1 cellular context compared by ENCODE assay signal in the genomic region with DNA sequence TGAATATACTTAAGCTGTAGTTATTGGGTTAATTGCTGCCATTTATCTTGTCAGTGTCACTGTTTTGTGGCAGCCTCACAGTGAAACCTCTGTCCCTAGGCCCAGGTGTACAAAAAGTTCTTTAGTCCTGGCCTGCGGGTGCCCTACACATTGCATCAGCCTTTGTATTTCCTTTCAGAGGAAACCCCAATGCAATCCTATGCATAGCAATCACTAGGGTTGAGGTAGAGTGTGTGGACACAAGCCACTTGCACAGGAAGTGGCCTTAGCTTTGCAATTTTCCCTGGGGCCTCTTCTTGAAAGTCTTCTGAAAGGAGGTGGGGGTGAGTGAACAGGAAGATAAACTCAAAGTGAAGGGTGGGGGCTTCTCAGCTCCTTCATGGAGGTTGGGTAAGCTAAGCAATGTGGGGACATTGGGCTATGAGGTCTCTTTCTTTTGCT.
TF ChIP-seq lines count a peak whose summit lies in the region.

No MANE protein-coding gene starts in this region.

TF ChIP-seq in K562, 482 proteins besides CTCF, POLR2A, EP300 and RAD21 (continued from another document):
- TF ChIP-seq, protein P1, sequence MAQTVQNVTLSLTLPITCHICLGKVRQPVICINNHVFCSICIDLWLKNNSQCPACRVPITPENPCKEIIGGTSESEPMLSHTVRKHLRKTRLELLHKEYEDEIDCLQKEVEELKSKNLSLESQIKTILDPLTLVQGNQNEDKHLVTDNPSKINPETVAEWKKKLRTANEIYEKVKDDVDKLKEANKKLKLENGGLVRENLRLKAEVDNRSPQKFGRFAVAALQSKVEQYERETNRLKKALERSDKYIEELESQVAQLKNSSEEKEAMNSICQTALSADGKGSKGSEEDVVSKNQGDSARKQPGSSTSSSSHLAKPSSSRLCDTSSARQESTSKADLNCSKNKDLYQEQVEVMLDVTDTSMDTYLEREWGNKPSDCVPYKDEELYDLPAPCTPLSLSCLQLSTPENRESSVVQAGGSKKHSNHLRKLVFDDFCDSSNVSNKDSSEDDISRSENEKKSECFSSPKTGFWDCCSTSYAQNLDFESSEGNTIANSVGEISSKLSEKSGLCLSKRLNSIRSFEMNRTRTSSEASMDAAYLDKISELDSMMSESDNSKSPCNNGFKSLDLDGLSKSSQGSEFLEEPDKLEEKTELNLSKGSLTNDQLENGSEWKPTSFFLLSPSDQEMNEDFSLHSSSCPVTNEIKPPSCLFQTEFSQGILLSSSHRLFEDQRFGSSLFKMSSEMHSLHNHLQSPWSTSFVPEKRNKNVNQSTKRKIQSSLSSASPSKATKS (CRISPR knock-in tag; IDR thresholded peaks at IDR 0.05): no peak
- no peak for TF ChIP-seq ZNF3 (CRISPR knock-in tag; IDR thresholded peaks at IDR 0.05)
- TF ChIP-seq HOXB6 (CRISPR knock-in tag; IDR thresholded peaks at IDR 0.05; ENCODE audit: borderline replicate concordance): no peak
- TF ChIP-seq MEIS2 (IDR thresholded peaks at IDR 0.05; ENCODE audit: partially characterized antibody): peak; percentile 86
- TF ChIP-seq POLR2B (IDR thresholded peaks at IDR 0.05; ENCODE audit: low read depth, partially characterized antibody): no peak
- no peak for TF ChIP-seq U2AF2 (optimal IDR thresholded peaks at IDR 0.05; ENCODE audit: low read depth, low read length)
- no peak for TF ChIP-seq TGIF2 (CRISPR knock-in tag; IDR thresholded peaks at IDR 0.05)
- no peak for TF ChIP-seq POU5F1 (IDR thresholded peaks at IDR 0.05; ENCODE audit: borderline replicate concordance, low read depth, low read length, partially characterized antibody)
- TF ChIP-seq AFF1 (IDR thresholded peaks at IDR 0.05; ENCODE audit: low read depth in 1 of 2, partially characterized antibody in 2 of 2): peak; percentile 75 to 85
- TF ChIP-seq DIDO1 (tag; IDR thresholded peaks at IDR 0.05; ENCODE audit: low read depth): no peak
- no peak for TF ChIP-seq POLR3G (IDR thresholded peaks at IDR 0.05; ENCODE audit: extremely low read depth, insufficient read length, insufficient replicate concordance)
- TF ChIP-seq, protein P2, sequence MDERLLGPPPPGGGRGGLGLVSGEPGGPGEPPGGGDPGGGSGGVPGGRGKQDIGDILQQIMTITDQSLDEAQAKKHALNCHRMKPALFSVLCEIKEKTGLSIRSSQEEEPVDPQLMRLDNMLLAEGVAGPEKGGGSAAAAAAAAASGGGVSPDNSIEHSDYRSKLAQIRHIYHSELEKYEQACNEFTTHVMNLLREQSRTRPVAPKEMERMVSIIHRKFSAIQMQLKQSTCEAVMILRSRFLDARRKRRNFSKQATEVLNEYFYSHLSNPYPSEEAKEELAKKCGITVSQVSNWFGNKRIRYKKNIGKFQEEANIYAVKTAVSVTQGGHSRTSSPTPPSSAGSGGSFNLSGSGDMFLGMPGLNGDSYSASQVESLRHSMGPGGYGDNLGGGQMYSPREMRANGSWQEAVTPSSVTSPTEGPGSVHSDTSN (CRISPR knock-in tag; IDR thresholded peaks at IDR 0.05; ENCODE audit: low read depth): no peak
- TF ChIP-seq, protein P2 (tag; conservative IDR thresholded peaks at IDR 0.05; ENCODE audit: low read depth): peak; percentile 72
- TF ChIP-seq FOXA1 (IDR thresholded peaks at IDR 0.05; ENCODE audit: borderline replicate concordance): no peak
- no peak for TF ChIP-seq ZNF444 (CRISPR knock-in tag; IDR thresholded peaks at IDR 0.05)
- no peak for TF ChIP-seq KLF16 (IDR thresholded peaks at IDR 0.05)
- TF ChIP-seq ZNF644 (tag; IDR thresholded peaks at IDR 0.05; ENCODE audit: low read depth): no peak; the same call in 1 of the 2 replicates
- TF ChIP-seq JUND (IDR thresholded peaks at IDR 0.05; ENCODE audit: borderline replicate concordance, low read depth, low read length): peak; percentile 59; the same call in 1 of the 2 replicates
- TF ChIP-seq JUND (tag; IDR thresholded peaks at IDR 0.05; ENCODE audit: borderline replicate concordance, low read depth, low read length): no peak; the same call in 2 of the 3 replicates
- TF ChIP-seq, protein P3, sequence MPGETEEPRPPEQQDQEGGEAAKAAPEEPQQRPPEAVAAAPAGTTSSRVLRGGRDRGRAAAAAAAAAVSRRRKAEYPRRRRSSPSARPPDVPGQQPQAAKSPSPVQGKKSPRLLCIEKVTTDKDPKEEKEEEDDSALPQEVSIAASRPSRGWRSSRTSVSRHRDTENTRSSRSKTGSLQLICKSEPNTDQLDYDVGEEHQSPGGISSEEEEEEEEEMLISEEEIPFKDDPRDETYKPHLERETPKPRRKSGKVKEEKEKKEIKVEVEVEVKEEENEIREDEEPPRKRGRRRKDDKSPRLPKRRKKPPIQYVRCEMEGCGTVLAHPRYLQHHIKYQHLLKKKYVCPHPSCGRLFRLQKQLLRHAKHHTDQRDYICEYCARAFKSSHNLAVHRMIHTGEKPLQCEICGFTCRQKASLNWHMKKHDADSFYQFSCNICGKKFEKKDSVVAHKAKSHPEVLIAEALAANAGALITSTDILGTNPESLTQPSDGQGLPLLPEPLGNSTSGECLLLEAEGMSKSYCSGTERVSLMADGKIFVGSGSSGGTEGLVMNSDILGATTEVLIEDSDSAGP (CRISPR knock-in tag; IDR thresholded peaks at IDR 0.05): no peak
- no peak for TF ChIP-seq ZNF384 (IDR thresholded peaks at IDR 0.05; ENCODE audit: low read depth, low read length)
- no peak for TF ChIP-seq CAMTA2 (CRISPR knock-in tag; conservative IDR thresholded peaks at IDR 0.05)
- TF ChIP-seq GATAD2A (IDR thresholded peaks at IDR 0.05): no peak
- TF ChIP-seq NR0B1 (IDR thresholded peaks at IDR 0.05; ENCODE audit: partially characterized antibody): no peak
- TF ChIP-seq ZNF354B (CRISPR knock-in tag; IDR thresholded peaks at IDR 0.05): no peak
- TF ChIP-seq SMARCA5 (IDR thresholded peaks at IDR 0.05): no peak
- TF ChIP-seq ZNF133 (CRISPR knock-in tag; IDR thresholded peaks at IDR 0.05): no peak
- TF ChIP-seq KLF6 (CRISPR knock-in tag; IDR thresholded peaks at IDR 0.05; ENCODE audit: borderline replicate concordance): peak; percentile 20; the same call in 1 of the 2 replicates
- TF ChIP-seq, protein P4, sequence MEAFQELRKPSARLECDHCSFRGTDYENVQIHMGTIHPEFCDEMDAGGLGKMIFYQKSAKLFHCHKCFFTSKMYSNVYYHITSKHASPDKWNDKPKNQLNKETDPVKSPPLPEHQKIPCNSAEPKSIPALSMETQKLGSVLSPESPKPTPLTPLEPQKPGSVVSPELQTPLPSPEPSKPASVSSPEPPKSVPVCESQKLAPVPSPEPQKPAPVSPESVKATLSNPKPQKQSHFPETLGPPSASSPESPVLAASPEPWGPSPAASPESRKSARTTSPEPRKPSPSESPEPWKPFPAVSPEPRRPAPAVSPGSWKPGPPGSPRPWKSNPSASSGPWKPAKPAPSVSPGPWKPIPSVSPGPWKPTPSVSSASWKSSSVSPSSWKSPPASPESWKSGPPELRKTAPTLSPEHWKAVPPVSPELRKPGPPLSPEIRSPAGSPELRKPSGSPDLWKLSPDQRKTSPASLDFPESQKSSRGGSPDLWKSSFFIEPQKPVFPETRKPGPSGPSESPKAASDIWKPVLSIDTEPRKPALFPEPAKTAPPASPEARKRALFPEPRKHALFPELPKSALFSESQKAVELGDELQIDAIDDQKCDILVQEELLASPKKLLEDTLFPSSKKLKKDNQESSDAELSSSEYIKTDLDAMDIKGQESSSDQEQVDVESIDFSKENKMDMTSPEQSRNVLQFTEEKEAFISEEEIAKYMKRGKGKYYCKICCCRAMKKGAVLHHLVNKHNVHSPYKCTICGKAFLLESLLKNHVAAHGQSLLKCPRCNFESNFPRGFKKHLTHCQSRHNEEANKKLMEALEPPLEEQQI (IDR thresholded peaks at IDR 0.05): no peak
- TF ChIP-seq ATF4 (CRISPR knock-in tag; IDR thresholded peaks at IDR 0.05): peak; percentile 93
